ENCODE assay signal across 9 cellular contexts in genomic region chr12:49706351-49707126, GRCh38. TPM values are rescaled to one million over a fixed set of nuclear protein-coding genes. Genes with fewer than 3 reads are reported as not detected.
DNase-seq lines count a peak whose midpoint lies in the region; ATAC-seq, FAIRE-seq and TF ChIP-seq lines count a peak whose summit lies in the region.
"Had no signal": no experiment of that assay in that cellular context is flagged by ENCODE, and none has a peak within 500 bp of the region (broad histone marks: within the 10 kb centered on the region; RNA-seq: fewer than 3 reads in every experiment).

No MANE protein-coding gene starts in this region.

- no peak for TF ChIP-seq EP300 in K562 (IDR thresholded peaks at IDR 0.05; ENCODE audit: low read length)

- CTCF ChIA-PET in RWPE1 (lab: Yijun Ruan, JAX) (interaction anchor here (0.6 to 2.0 kb wide), 6 partner anchors 11 to 152 kb away, joined by 3 to 13 read pairs (median 5); no protein-coding TSS in a partner anchor), K562 (lab: Yijun Ruan, JAX; ENCODE audit: low intra/inter-chr PET ratio) (interaction anchor here (0.8 to 3.2 kb wide), 6 partner anchors 33 to 364 kb away, joined by 3 to 66 read pairs (median 4); no protein-coding TSS in a partner anchor)

- H3K9me1 ChIP-seq in K562 (ENCODE audit: control insufficient read depth, insufficient read depth, low read length), result no peaks in the 10 kb centered on the region

- BruUV-seq in K562 (replicated peaks; lab: Mats Ljungman, UMichigan), result no TSS peak

- TF ChIP-seq RAD21 in K562 (CRISPR knock-in tag; conservative IDR thresholded peaks at IDR 0.05 in 1 of 2, IDR thresholded peaks at IDR 0.05 in 1 of 2), result no peak

- WGBS in K562 (ENCODE audit: insufficient coverage, low coverage, missing lambda C conversion rate), result 4% methylated on average over 27 of the region's 43 CpGs

- FAIRE-seq in K562 (lab: Jason Lieb, UNC), result no peak

- peak overlapping the region; percentile 78 for H3K4me2 ChIP-seq in K562 (ENCODE audit: insufficient read depth, low read length)

- H3K27me3 ChIP-seq in K562 (ENCODE audit: control insufficient read depth in 2 of 2, insufficient read depth in 2 of 2, low read length in 2 of 2), result no peaks in the 10 kb centered on the region

- TF ChIP-seq POLR2A in K562 (conservative IDR thresholded peaks at IDR 0.05), result no peak

- intact Hi-C loops in K562 (cut with micrococcal nuclease), result loop anchor here (1.0 to 10.0 kb wide), 5 partner anchors 34 to 352 kb away; partner anchors contain the start of gene TMBIM6

- peaks cover 20% of the 10 kb centered on the region for H3K79me2 ChIP-seq in K562 (ENCODE audit: control insufficient read depth, insufficient read depth, low read length)

- H2AFZ ChIP-seq in K562 (ENCODE audit: low read depth, low read length), result peak overlapping the region; percentile 78

- in situ Hi-C loops in K562 (cut with MboI), result loop anchor here (5.0 kb wide), 1 partner anchor 64 kb away; no protein-coding TSS in a partner anchor

- H3K4me3 ChIP-seq in K562 (peak overlapping the region; percentile 73), iPS-18c (ENCODE audit: insufficient read depth, low read depth, low read length) (peak overlapping the region; percentile 75), skeletal muscle cell (ENCODE audit: low read depth, low read length) (peak overlapping the region; percentile 91)

- TF ChIP-seq CTCF in RWPE1 (conservative IDR thresholded peaks at IDR 0.05; ENCODE audit: low read depth), result no peak
- TF ChIP-seq CTCF in K562 (IDR thresholded peaks at IDR 0.05 in 2 of 3, conservative IDR thresholded peaks at IDR 0.05 in 1 of 3; ENCODE audit: insufficient read depth in 2 of 3, low read depth in 1 of 3, low read length in 3 of 3), result no peak

- peak overlapping the region; percentile 80 to 94; a peak in 3 of 4 replicates for H3K9ac ChIP-seq in K562 (ENCODE audit: insufficient read depth in 1 of 2, low read depth in 2 of 2, low read length in 2 of 2)

- peaks cover 14 to 41% of the 10 kb centered on the region in 2 experiments for H3K4me1 ChIP-seq in K562 (replicated peaks in 1 of 2; ENCODE audit: control insufficient read depth in 2 of 2, insufficient read depth in 2 of 2, low read length in 2 of 2)

- H3K36me3 ChIP-seq in K562 (ENCODE audit: control insufficient read depth, insufficient read depth, low read length), result no peaks in the 10 kb centered on the region

- H3K9me3 ChIP-seq in K562 (replicated peaks; ENCODE audit: control insufficient read depth, insufficient read depth, low read depth, low read length), result no peaks in the 10 kb centered on the region
- no peaks in the 10 kb centered on the region for H3K9me3 ChIP-seq in iPS-18c (ENCODE audit: control insufficient read depth, insufficient read depth, low read length)

- POLR2A ChIA-PET in RWPE1 (lab: Yijun Ruan, JAX; ENCODE audit: low non-redundant PET) (no interaction called here), K562 (lab: Yijun Ruan, JAX) (interaction anchor here (0.5 to 3.9 kb wide), 8 partner anchors 16 to 77 kb away, joined by 3 to 26 read pairs (median 4); partner anchors contain the start of gene TMBIM6)

- H4K20me1 ChIP-seq in K562 (replicated peaks; ENCODE audit: control insufficient read depth, insufficient read depth, low read length), result peaks cover 4% of the 10 kb centered on the region; the same call in 1 of the 2 replicates

- H3K27ac ChIP-seq in RWPE1, result peak overlapping the region; percentile 80
- H3K27ac ChIP-seq in K562 (ENCODE audit: extremely low read depth, low read depth, low read length), result peak overlapping the region; percentile 79
- H3K27ac ChIP-seq: epithelial cell of prostate had no signal

- ATAC-seq in HG02938 (IDR thresholded peaks at IDR 0.05; ENCODE audit: unreplicated experiment), result peak; percentile 13
- ATAC-seq in K562, result peak; percentile 27
- ATAC-seq in GM21526 (IDR thresholded peaks at IDR 0.05; ENCODE audit: low FRiP score, unreplicated experiment), result no peak

- DNase-seq in NCI-H1436 (lab: John Stamatoyannopoulos, UW), result peak; percentile 20
- DNase-seq in NCI-H1436 treated with DMSO at 0.1 percent for 48 hours (lab: John Stamatoyannopoulos, UW), result no peak
- DNase-seq in RWPE1 (ENCODE audit: low spot score), result peak; percentile 38
- DNase-seq in K562 (ENCODE audit: extremely low read depth in 1 of 4, low spot score in 3 of 4), result peak; percentile 32 to 62 (median 47)
- no peak for DNase-seq in skeletal muscle cell (ENCODE audit: low read depth)

TF ChIP-seq in K562, 482 proteins besides CTCF, POLR2A, EP300 and RAD21 (continues in another document):
- TF ChIP-seq NFIC (IDR thresholded peaks at IDR 0.05) (peak; percentile 23), FOXA1 (IDR thresholded peaks at IDR 0.05; ENCODE audit: borderline replicate concordance) (no peak), EGR1 (conservative IDR thresholded peaks at IDR 0.05) (no peak), CCNT2 (IDR thresholded peaks at IDR 0.05; ENCODE audit: borderline replicate concordance, extremely low read depth, insufficient read length, low read depth, low read length) (no peak), ZKSCAN1 (IDR thresholded peaks at IDR 0.05; ENCODE audit: low read depth, low read length) (no peak), HDAC2 (IDR thresholded peaks at IDR 0.05) (peak; percentile 40; the same call in 1 of the 2 replicates), SIN3A (IDR thresholded peaks at IDR 0.05; ENCODE audit: borderline replicate concordance in 2 of 2, control insufficient read depth in 1 of 2, low read depth in 2 of 2, low read length in 2 of 2) (0 out of 4 replicates have a peak, but pooled peaks of 1 of the 2 experiments have one; percentile 20), ZNF699 (CRISPR knock-in tag; IDR thresholded peaks at IDR 0.05; ENCODE audit: insufficient replicate concordance) (no peak), BRF2 (IDR thresholded peaks at IDR 0.05; ENCODE audit: borderline replicate concordance, insufficient read depth, insufficient read length) (no peak), MCM2 (IDR thresholded peaks at IDR 0.05; ENCODE audit: low read depth) (no peak), ZC3H11A (IDR thresholded peaks at IDR 0.05; ENCODE audit: low read depth, low read length) (no peak), YY1 (IDR thresholded peaks at IDR 0.05; ENCODE audit: borderline replicate concordance in 1 of 3, control insufficient read depth in 1 of 3, extremely low read depth in 1 of 3, insufficient read depth in 3 of 3, insufficient read length in 1 of 3, insufficient replicate concordance in 2 of 3, low read depth in 1 of 3, low read length in 2 of 3) (peak in 1 of 3 experiments; percentile 33), ZFX (CRISPR knock-in tag; IDR thresholded peaks at IDR 0.05) (peak; percentile 6; the same call in 1 of the 2 replicates), RBBP5 (IDR thresholded peaks at IDR 0.05; ENCODE audit: borderline replicate concordance, insufficient read depth, low read length, poor library complexity, severe bottlenecking) (peak; percentile 72), ZNF717 (CRISPR knock-in tag; IDR thresholded peaks at IDR 0.05) (no peak)

RNA-seq across cellular contexts. Expression of gene FMNL3, which starts 0.7 kb away (rescaled TPM):
- 38.8 and 46.8 TPM in 2 replicates for total RNA-seq in K562 (2011; cell fraction: chromatin; rRNA removed; ENCODE audit: low replicate concordance)
- 17.4 and 19.8 TPM in 2 replicates for total RNA-seq in K562 (2011; cell fraction: nucleolus; rRNA removed)
- total RNA-seq in K562 (2011; cell fraction: nucleoplasm; rRNA removed), result 20.3 and 21.7 TPM in 2 replicates
- total RNA-seq in K562 (2014; rRNA removed) (8.8 and 9.5 TPM in 2 replicates), K562 (2014; rRNA removed; fragmentation: Illumina TruSeq; extraction: Trizol) (6.8 and 7.9 TPM in 2 replicates), K562 (2015; rRNA removed; fragmentation: Illumina TruSeq; extraction: Trizol) (6.4 and 7.1 TPM in 2 replicates), K562 (2021) (11.1 and 14.4 TPM in 2 replicates)
- polyA plus RNA-seq in K562 (2011; rRNA removed) (6.9 and 7.0 TPM in 2 replicates), K562 (2014; fragmentation: Illumina TruSeq; extraction: Trizol) (6.7 and 7.7 TPM in 2 replicates), K562 (2014; fragmentation: Nextera tagmentation; extraction: Ambion mirVana) (under 1 TPM; 0.49 to 0.53 TPM), K562 (2014; rRNA removed) (5.4 and 7.4 TPM in 2 replicates)
- 5.4 and 7.5 TPM in 2 replicates for polyA plus RNA-seq in K562 (2011; cell fraction: cytosol; rRNA removed)
- 22.2 and 25.7 TPM in 2 replicates for polyA plus RNA-seq in K562 (2011; cell fraction: nucleus; rRNA removed)
- polyA plus RNA-seq in K562 (2012), result 8.6 and 13.4 TPM in 2 replicates
- 17.9 and 21.0 TPM in 2 replicates for polyA minus RNA-seq in K562 (2011; rRNA and poly(A)+ RNA removed)
- polyA minus RNA-seq in K562 (2011; cell fraction: cytosol; rRNA and poly(A)+ RNA removed), result 8.6 and 11.9 TPM in 2 replicates
- 8.9 and 16.9 TPM in 2 replicates for polyA minus RNA-seq in K562 (2011; cell fraction: nucleus; rRNA and poly(A)+ RNA removed)

RNA-seq across cellular contexts. Expression of gene TMBIM6, which starts 34.8 kb away (rescaled TPM):
- 401 and 445 TPM in 2 replicates for total RNA-seq in K562 (2011; cell fraction: chromatin; rRNA removed; ENCODE audit: low replicate concordance)
- total RNA-seq in K562 (2011; cell fraction: nucleolus; rRNA removed), result 407 and 460 TPM in 2 replicates
- 608 and 797 TPM in 2 replicates for total RNA-seq in K562 (2011; cell fraction: nucleoplasm; rRNA removed)
- total RNA-seq in K562 (2014; rRNA removed), result 147 and 188 TPM in 2 replicates
- total RNA-seq in K562 (2014; rRNA removed; fragmentation: Illumina TruSeq; extraction: Trizol), result 268 and 290 TPM in 2 replicates
- total RNA-seq in K562 (2015; rRNA removed; fragmentation: Illumina TruSeq; extraction: Trizol), result 247 and 254 TPM in 2 replicates
- total RNA-seq in K562 (2021), result 322 and 355 TPM in 2 replicates
- 357 and 403 TPM in 2 replicates for polyA plus RNA-seq in K562 (2011; rRNA removed)
- polyA plus RNA-seq in K562 (2011; cell fraction: cytosol; rRNA removed), result 276 and 434 TPM in 2 replicates
- 186 and 273 TPM in 2 replicates for polyA plus RNA-seq in K562 (2011; cell fraction: nucleus; rRNA removed)
- 452 and 476 TPM in 2 replicates for polyA plus RNA-seq in K562 (2012)
- 325 and 352 TPM in 2 replicates for polyA plus RNA-seq in K562 (2014; fragmentation: Illumina TruSeq; extraction: Trizol)
- 1,000 to 10,000 TPM; 1,205 to 1,288 TPM for polyA plus RNA-seq in K562 (2014; fragmentation: Nextera tagmentation; extraction: Ambion mirVana)
- polyA plus RNA-seq in K562 (2014; rRNA removed), result 197 and 209 TPM in 2 replicates
- 220 and 237 TPM in 2 replicates for polyA minus RNA-seq in K562 (2011; rRNA and poly(A)+ RNA removed)
- 91.4 and 130 TPM in 2 replicates for polyA minus RNA-seq in K562 (2011; cell fraction: cytosol; rRNA and poly(A)+ RNA removed)
- polyA minus RNA-seq in K562 (2011; cell fraction: nucleus; rRNA and poly(A)+ RNA removed), result 50.4 and 88.6 TPM in 2 replicates

Comparison
In these comparisons a context has a peak if more than half of its experiments do, and no peak if none do; other contexts are left out.
1. DNase-seq: peak in NCI-H1436 (single experiment), RWPE1 (single experiment) and K562 (4 of 4); none in NCI-H1436 treated with DMSO at 0.1 percent for 48 hours (single experiment) and skeletal muscle cell (single experiment).
2. Peak in every context shown above with its lines, with median percentiles within 50 percentile points of each other: H3K4me3 ChIP-seq.